Comparison of ENCODE assay signal across 1 cellular context in the genomic region with DNA sequence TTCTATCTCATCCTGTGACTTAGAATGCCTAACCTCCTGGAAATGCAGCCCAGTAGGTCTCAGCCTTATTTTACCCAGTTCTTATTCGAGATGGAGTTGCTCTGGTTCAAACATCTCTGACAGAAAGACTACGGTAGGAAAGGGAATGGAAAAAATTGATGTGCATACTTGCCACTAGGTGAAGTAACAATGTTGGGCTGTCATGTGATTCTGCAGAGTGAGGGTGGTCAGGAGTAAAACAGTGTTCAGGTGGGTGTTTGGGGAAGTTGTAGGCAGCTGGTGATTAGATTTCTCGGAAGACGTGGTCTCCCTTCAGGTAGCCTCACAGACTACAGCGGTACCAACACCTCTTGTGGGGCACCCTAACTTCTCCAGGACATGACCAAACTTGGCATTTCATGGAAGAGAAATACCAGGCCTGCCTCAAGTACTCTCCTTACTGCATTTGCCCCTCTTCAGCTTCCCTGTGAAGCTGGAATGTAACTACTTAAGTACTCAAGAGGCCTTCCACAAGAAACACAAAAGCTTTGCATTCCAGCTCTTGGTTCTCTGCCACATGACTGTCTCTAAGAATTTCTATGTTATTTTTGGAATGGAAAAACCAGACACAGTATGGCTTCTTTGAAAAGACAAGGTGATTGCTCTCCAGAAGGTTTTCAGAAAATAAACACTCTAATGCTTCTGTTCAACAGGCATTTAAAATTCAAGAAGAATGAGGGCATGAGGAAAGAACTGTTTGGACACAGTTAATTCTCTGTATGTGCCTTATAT.
TF ChIP-seq lines count a peak whose summit lies in the region.

No MANE protein-coding gene starts in this region.

TF ChIP-seq in K562, 482 proteins besides CTCF, POLR2A, EP300 and RAD21 (continued from another document):
- TF ChIP-seq, protein P1, sequence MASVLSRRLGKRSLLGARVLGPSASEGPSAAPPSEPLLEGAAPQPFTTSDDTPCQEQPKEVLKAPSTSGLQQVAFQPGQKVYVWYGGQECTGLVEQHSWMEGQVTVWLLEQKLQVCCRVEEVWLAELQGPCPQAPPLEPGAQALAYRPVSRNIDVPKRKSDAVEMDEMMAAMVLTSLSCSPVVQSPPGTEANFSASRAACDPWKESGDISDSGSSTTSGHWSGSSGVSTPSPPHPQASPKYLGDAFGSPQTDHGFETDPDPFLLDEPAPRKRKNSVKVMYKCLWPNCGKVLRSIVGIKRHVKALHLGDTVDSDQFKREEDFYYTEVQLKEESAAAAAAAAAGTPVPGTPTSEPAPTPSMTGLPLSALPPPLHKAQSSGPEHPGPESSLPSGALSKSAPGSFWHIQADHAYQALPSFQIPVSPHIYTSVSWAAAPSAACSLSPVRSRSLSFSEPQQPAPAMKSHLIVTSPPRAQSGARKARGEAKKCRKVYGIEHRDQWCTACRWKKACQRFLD (CRISPR knock-in tag; IDR thresholded peaks at IDR 0.05) = peak; percentile 42; the same call in 1 of the 2 replicates
- TF ChIP-seq ERF (CRISPR knock-in tag; IDR thresholded peaks at IDR 0.05) (peak; percentile 69; the same call in 1 of the 2 replicates), MAFK (IDR thresholded peaks at IDR 0.05; ENCODE audit: low read length) (no peak), ZNF134 (CRISPR knock-in tag; conservative IDR thresholded peaks at IDR 0.05) (peak; percentile 54; the same call in 1 of the 2 replicates), ZNF41 (CRISPR knock-in tag; conservative IDR thresholded peaks at IDR 0.05) (0 out of 2 replicates have a peak, but pooled peaks have one; percentile 48), SMAD3 (CRISPR knock-in tag; conservative IDR thresholded peaks at IDR 0.05) (peak; percentile 83), ZNF699 (CRISPR knock-in tag; IDR thresholded peaks at IDR 0.05; ENCODE audit: insufficient replicate concordance) (no peak), RBM22 (IDR thresholded peaks at IDR 0.05; ENCODE audit: low read depth, low read length, poor library complexity, severe bottlenecking) (no peak), NR2C1 (IDR thresholded peaks at IDR 0.05) (no peak), NR2C1 (tag; IDR thresholded peaks at IDR 0.05) (peak; percentile 52), BACH1 (tag; IDR thresholded peaks at IDR 0.05) (peak; percentile 58; the same call in 1 of the 2 replicates), U2AF1 (optimal IDR thresholded peaks at IDR 0.05; ENCODE audit: low read depth, low read length) (no peak), IFI16 (CRISPR knock-in tag; IDR thresholded peaks at IDR 0.05) (no peak), TCFL5 (CRISPR knock-in tag; conservative IDR thresholded peaks at IDR 0.05) (no peak), KLF10 (CRISPR knock-in tag; IDR thresholded peaks at IDR 0.05) (no peak), U2AF2 (optimal IDR thresholded peaks at IDR 0.05; ENCODE audit: low read depth, low read length) (no peak), KDM2B (CRISPR knock-in tag; IDR thresholded peaks at IDR 0.05) (no peak), KLF1 (tag; IDR thresholded peaks at IDR 0.05) (no peak), GTF2A2 (tag; IDR thresholded peaks at IDR 0.05) (peak; percentile 60; the same call in 1 of the 2 replicates), ZNF239 (CRISPR knock-in tag; IDR thresholded peaks at IDR 0.05) (peak; percentile 56), HDAC8 (tag; IDR thresholded peaks at IDR 0.05) (peak; percentile 92), GABPA (tag; conservative IDR thresholded peaks at IDR 0.05; ENCODE audit: low read depth) (0 out of 2 replicates have a peak, but pooled peaks have one; percentile 24), ZNF766 (CRISPR knock-in tag; conservative IDR thresholded peaks at IDR 0.05) (peak; percentile 63; the same call in 1 of the 2 replicates), E2F3 (CRISPR knock-in tag; IDR thresholded peaks at IDR 0.05) (peak; percentile 64; the same call in 1 of the 2 replicates), HIVEP1 (CRISPR knock-in tag; IDR thresholded peaks at IDR 0.05) (0 out of 2 replicates have a peak, but pooled peaks have one; percentile 54), ZNF175 (CRISPR knock-in tag; IDR thresholded peaks at IDR 0.05; ENCODE audit: low read depth) (peak; percentile 34; the same call in 1 of the 2 replicates), MEF2D (tag; conservative IDR thresholded peaks at IDR 0.05; ENCODE audit: low read depth) (0 out of 2 replicates have a peak, but pooled peaks have one; percentile 32), MEIS2 (IDR thresholded peaks at IDR 0.05; ENCODE audit: partially characterized antibody) (no peak), BCL6 (CRISPR knock-in tag; IDR thresholded peaks at IDR 0.05) (peak; percentile 60; the same call in 1 of the 2 replicates), ZNF79 (CRISPR knock-in tag; IDR thresholded peaks at IDR 0.05; ENCODE audit: low read depth) (no peak), PTTG1 (tag; IDR thresholded peaks at IDR 0.05; ENCODE audit: low read depth) (peak; percentile 48; the same call in 1 of the 2 replicates), SMAD4 (CRISPR knock-in tag; conservative IDR thresholded peaks at IDR 0.05) (peak; percentile 52; the same call in 1 of the 2 replicates)
- TF ChIP-seq, protein P2, sequence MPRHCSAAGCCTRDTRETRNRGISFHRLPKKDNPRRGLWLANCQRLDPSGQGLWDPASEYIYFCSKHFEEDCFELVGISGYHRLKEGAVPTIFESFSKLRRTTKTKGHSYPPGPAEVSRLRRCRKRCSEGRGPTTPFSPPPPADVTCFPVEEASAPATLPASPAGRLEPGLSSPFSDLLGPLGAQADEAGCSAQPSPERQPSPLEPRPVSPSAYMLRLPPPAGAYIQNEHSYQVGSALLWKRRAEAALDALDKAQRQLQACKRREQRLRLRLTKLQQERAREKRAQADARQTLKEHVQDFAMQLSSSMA (CRISPR knock-in tag; IDR thresholded peaks at IDR 0.05) = no peak
- TF ChIP-seq, protein P3, sequence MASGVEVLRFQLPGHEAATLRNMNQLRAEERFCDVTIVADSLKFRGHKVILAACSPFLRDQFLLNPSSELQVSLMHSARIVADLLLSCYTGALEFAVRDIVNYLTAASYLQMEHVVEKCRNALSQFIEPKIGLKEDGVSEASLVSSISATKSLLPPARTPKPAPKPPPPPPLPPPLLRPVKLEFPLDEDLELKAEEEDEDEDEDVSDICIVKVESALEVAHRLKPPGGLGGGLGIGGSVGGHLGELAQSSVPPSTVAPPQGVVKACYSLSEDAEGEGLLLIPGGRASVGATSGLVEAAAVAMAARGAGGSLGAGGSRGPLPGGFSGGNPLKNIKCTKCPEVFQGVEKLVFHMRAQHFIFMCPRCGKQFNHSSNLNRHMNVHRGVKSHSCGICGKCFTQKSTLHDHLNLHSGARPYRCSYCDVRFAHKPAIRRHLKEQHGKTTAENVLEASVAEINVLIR (CRISPR knock-in tag; IDR thresholded peaks at IDR 0.05) = 0 out of 2 replicates have a peak, but pooled peaks have one; percentile 6
- TF ChIP-seq, protein P4, sequence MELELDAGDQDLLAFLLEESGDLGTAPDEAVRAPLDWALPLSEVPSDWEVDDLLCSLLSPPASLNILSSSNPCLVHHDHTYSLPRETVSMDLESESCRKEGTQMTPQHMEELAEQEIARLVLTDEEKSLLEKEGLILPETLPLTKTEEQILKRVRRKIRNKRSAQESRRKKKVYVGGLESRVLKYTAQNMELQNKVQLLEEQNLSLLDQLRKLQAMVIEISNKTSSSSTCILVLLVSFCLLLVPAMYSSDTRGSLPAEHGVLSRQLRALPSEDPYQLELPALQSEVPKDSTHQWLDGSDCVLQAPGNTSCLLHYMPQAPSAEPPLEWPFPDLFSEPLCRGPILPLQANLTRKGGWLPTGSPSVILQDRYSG (tag; conservative IDR thresholded peaks at IDR 0.05; ENCODE audit: low read depth) = peak; percentile 85; the same call in 1 of the 2 replicates
- TF ChIP-seq, protein P5, sequence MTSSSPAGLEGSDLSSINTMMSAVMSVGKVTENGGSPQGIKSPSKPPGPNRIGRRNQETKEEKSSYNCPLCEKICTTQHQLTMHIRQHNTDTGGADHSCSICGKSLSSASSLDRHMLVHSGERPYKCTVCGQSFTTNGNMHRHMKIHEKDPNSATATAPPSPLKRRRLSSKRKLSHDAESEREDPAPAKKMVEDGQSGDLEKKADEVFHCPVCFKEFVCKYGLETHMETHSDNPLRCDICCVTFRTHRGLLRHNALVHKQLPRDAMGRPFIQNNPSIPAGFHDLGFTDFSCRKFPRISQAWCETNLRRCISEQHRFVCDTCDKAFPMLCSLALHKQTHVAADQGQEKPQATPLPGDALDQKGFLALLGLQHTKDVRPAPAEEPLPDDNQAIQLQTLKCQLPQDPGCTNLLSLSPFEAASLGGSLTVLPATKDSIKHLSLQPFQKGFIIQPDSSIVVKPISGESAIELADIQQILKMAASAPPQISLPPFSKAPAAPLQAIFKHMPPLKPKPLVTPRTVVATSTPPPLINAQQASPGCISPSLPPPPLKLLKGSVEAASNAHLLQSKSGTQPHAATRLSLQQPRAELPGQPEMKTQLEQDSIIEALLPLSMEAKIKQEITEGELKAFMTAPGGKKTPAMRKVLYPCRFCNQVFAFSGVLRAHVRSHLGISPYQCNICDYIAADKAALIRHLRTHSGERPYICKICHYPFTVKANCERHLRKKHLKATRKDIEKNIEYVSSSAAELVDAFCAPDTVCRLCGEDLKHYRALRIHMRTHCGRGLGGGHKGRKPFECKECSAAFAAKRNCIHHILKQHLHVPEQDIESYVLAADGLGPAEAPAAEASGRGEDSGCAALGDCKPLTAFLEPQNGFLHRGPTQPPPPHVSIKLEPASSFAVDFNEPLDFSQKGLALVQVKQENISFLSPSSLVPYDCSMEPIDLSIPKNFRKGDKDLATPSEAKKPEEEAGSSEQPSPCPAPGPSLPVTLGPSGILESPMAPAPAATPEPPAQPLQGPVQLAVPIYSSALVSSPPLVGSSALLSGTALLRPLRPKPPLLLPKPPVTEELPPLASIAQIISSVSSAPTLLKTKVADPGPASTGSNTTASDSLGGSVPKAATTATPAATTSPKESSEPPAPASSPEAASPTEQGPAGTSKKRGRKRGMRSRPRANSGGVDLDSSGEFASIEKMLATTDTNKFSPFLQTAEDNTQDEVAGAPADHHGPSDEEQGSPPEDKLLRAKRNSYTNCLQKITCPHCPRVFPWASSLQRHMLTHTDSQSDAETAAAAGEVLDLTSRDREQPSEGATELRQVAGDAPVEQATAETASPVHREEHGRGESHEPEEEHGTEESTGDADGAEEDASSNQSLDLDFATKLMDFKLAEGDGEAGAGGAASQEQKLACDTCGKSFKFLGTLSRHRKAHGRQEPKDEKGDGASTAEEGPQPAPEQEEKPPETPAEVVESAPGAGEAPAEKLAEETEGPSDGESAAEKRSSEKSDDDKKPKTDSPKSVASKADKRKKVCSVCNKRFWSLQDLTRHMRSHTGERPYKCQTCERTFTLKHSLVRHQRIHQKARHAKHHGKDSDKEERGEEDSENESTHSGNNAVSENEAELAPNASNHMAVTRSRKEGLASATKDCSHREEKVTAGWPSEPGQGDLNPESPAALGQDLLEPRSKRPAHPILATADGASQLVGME (CRISPR knock-in tag; IDR thresholded peaks at IDR 0.05) = 0 out of 2 replicates have a peak, but pooled peaks have one; percentile 24
- TF ChIP-seq, protein P6, sequence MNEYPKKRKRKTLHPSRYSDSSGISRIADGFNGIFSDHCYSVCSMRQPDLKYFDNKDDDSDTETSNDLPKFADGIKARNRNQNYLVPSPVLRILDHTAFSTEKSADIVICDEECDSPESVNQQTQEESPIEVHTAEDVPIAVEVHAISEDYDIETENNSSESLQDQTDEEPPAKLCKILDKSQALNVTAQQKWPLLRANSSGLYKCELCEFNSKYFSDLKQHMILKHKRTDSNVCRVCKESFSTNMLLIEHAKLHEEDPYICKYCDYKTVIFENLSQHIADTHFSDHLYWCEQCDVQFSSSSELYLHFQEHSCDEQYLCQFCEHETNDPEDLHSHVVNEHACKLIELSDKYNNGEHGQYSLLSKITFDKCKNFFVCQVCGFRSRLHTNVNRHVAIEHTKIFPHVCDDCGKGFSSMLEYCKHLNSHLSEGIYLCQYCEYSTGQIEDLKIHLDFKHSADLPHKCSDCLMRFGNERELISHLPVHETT (CRISPR knock-in tag; conservative IDR thresholded peaks at IDR 0.05 in 1 of 2, IDR thresholded peaks at IDR 0.05 in 1 of 2) = peak in 1 of 2 experiments; percentile 87; a peak in 2 of 4 replicates
- TF ChIP-seq, protein P7, sequence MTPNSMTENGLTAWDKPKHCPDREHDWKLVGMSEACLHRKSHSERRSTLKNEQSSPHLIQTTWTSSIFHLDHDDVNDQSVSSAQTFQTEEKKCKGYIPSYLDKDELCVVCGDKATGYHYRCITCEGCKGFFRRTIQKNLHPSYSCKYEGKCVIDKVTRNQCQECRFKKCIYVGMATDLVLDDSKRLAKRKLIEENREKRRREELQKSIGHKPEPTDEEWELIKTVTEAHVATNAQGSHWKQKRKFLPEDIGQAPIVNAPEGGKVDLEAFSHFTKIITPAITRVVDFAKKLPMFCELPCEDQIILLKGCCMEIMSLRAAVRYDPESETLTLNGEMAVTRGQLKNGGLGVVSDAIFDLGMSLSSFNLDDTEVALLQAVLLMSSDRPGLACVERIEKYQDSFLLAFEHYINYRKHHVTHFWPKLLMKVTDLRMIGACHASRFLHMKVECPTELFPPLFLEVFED (CRISPR knock-in tag; conservative IDR thresholded peaks at IDR 0.05) = 0 out of 2 replicates have a peak, but pooled peaks have one; percentile 38
- TF ChIP-seq, protein P8, sequence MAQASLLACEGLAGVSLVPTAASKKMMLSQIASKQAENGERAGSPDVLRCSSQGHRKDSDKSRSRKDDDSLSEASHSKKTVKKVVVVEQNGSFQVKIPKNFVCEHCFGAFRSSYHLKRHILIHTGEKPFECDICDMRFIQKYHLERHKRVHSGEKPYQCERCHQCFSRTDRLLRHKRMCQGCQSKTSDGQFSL (CRISPR knock-in tag; IDR thresholded peaks at IDR 0.05) = no peak
- TF ChIP-seq, protein P8 (tag; IDR thresholded peaks at IDR 0.05) = peak in 1 of 2 experiments; percentile 85; a peak in 2 of 4 replicates
